29 cellular contexts compared by ENCODE assay signal in the genomic region with DNA sequence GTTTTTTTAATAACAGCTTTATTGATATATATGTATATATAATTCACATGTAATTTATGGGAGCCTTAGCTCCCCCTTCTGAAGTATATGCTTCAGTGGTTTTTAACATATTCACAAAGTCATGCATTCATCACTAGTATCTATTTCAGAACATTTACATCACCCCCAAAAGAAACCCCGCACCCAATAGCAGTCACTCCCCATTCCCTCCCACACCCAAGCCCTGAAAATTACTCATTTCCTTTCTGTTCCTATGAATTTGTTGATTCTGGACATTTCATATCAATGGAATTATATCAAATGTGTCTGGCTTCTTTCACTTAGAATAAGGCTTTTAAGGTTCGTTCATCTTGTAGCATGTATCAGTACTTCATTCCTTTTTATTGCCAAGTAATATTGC. TPM values are rescaled to one million over a fixed set of nuclear protein-coding genes. Genes with fewer than 3 reads are reported as not detected.
DNase-seq lines count a peak whose midpoint lies in the region; ATAC-seq, FAIRE-seq and TF ChIP-seq lines count a peak whose summit lies in the region.
"Had no signal": no experiment of that assay in that cellular context is flagged by ENCODE, and none has a peak within 500 bp of the region (broad histone marks: within the 10 kb centered on the region; RNA-seq: fewer than 3 reads in every experiment).

No MANE protein-coding gene starts in this region.

- H2BK5ac ChIP-seq in H9 (ENCODE audit: insufficient read length, low read length): no peak overlapping the region

- H4K5ac ChIP-seq in H9 (ENCODE audit: insufficient read length, low read depth, low read length): no peak overlapping the region

- no peak overlapping the region for H4K8ac ChIP-seq in H9 (replicated peaks; ENCODE audit: insufficient read length, low read depth, low read length)

- H3K27ac ChIP-seq in breast epithelium (no peak overlapping the region), brain microvascular endothelial cell (peak overlapping the region; percentile 16), H9 (ENCODE audit: insufficient read length, low read depth, low read length) (no peak overlapping the region)
- H3K27ac ChIP-seq in effector memory CD4-positive, alpha-beta T cell (ENCODE audit: insufficient read depth, low read length, poor library complexity, severe bottlenecking): no peak overlapping the region
- H3K27ac ChIP-seq: BLaER1, colonic mucosa, left lung, psoas muscle, stomach, upper lobe of right lung, WERI-Rb-1 had no signal

- no peak for FAIRE-seq in GM12891 (lab: Jason Lieb, UNC)
- FAIRE-seq: D721Med, small intestine had no signal

- no peak overlapping the region for H2AK5ac ChIP-seq in H9 (ENCODE audit: insufficient read length, low read length)

- no peak overlapping the region for H2AFZ ChIP-seq in H9 (ENCODE audit: low read length)

- no peak overlapping the region for H3K4me3 ChIP-seq in breast epithelium
- no peak overlapping the region for H3K4me3 ChIP-seq in brain microvascular endothelial cell (ENCODE audit: low read depth, low read length)
- no peak overlapping the region for H3K4me3 ChIP-seq in fibroblast of the aortic adventitia (ENCODE audit: low read depth, low read length)
- H3K4me3 ChIP-seq in effector memory CD4-positive, alpha-beta T cell (ENCODE audit: insufficient read depth, low read depth, low read length, poor library complexity, severe bottlenecking): no peak overlapping the region
- H3K4me3 ChIP-seq: BLaER1, colonic mucosa, HAP-1, left lung, psoas muscle, stomach, upper lobe of right lung had no signal

- no peaks in the 10 kb centered on the region for H3K79me1 ChIP-seq in H9 (ENCODE audit: insufficient read depth, low read depth, low read length, poor library complexity, severe bottlenecking)

- H3K4me1 Mint-ChIP-seq in MCF 10A (ENCODE audit: insufficient read depth, unreplicated experiment): peaks cover 18% of the 10 kb centered on the region
- H3K4me1 Mint-ChIP-seq in H9: peaks cover 14 to 20% of the 10 kb centered on the region in 2 experiments

- TF ChIP-seq POLR2A in breast epithelium (IDR thresholded peaks at IDR 0.05) (no peak), GM12891 (IDR thresholded peaks at IDR 0.05; ENCODE audit: low read depth, low read length) (no peak)

- POLR2A ChIA-PET in MCF 10A (lab: Yijun Ruan, JAX): interaction anchor here (0.7 to 1.3 kb wide), 2 partner anchors 13 to 162 kb away, joined by 3 read pairs; no protein-coding TSS in a partner anchor

- no peaks in the 10 kb centered on the region for H3K9me3 ChIP-seq in breast epithelium
- H3K9me3 ChIP-seq in H9 (ENCODE audit: control insufficient read depth, low read depth, low read length): no peaks in the 10 kb centered on the region
- H3K9me3 ChIP-seq in effector memory CD4-positive, alpha-beta T cell (ENCODE audit: control insufficient read depth, low read length): no peaks in the 10 kb centered on the region
- H3K9me3 ChIP-seq: BLaER1, colonic mucosa, HAP-1, left lung, psoas muscle, stomach, upper lobe of right lung had no signal

- no peak overlapping the region for H3K56ac ChIP-seq in H9 (ENCODE audit: insufficient read length, low read depth, low read length)

- H3K36me3 ChIP-seq in breast epithelium (no peaks in the 10 kb centered on the region), brain microvascular endothelial cell (replicated peaks) (no peaks in the 10 kb centered on the region)
- H3K36me3 ChIP-seq in effector memory CD4-positive, alpha-beta T cell (ENCODE audit: control insufficient read depth, insufficient read depth, low read length): no peaks in the 10 kb centered on the region
- H3K36me3 ChIP-seq: BLaER1, colonic mucosa, HAP-1, left lung, stomach, upper lobe of right lung, WERI-Rb-1 had no signal

- no peak for TF ChIP-seq CTCF in MCF 10A (IDR thresholded peaks at IDR 0.05; ENCODE audit: unreplicated experiment)
- TF ChIP-seq CTCF in breast epithelium (IDR thresholded peaks at IDR 0.05): no peak
- no peak for TF ChIP-seq CTCF in brain microvascular endothelial cell (IDR thresholded peaks at IDR 0.05; ENCODE audit: low read depth, low read length, missing control alignments)
- TF ChIP-seq CTCF in fibroblast of the aortic adventitia (IDR thresholded peaks at IDR 0.05; ENCODE audit: insufficient read depth, low read length): no peak
- no peak for TF ChIP-seq CTCF in H9 (conservative IDR thresholded peaks at IDR 0.05)

- no peaks in the 10 kb centered on the region for H3K9me3 Mint-ChIP-seq in MCF 10A (ENCODE audit: unreplicated experiment)
- no peaks in the 10 kb centered on the region; a peak in 1 of 5 replicates for H3K9me3 Mint-ChIP-seq in H9
- no peaks in the 10 kb centered on the region for H3K9me3 Mint-ChIP-seq in activated naive CD4-positive, alpha-beta T cell treated with anti-CD3 and anti-CD28 coated beads, Interleukin-2, amount 50 U/mL, for 72 hours

- no peak overlapping the region for H3K4me2 ChIP-seq in H9 (ENCODE audit: insufficient read depth, insufficient read length, low read length)
- H3K4me2 ChIP-seq: BLaER1 had no signal

- WGBS in H9 (ENCODE audit: extremely low coverage, insufficient read length, low lambda C conversion rate): no CpG with 5 or more reads among the region's 2 CpGs

- H3K23ac ChIP-seq in H9 (ENCODE audit: insufficient read length, low read depth, low read length): no peak overlapping the region

- H3K27me3 ChIP-seq in breast epithelium: no peaks in the 10 kb centered on the region
- H3K27me3 ChIP-seq in brain microvascular endothelial cell (replicated peaks): no peaks in the 10 kb centered on the region
- no peaks in the 10 kb centered on the region for H3K27me3 ChIP-seq in H9 (ENCODE audit: insufficient read depth, low read length)
- no peaks in the 10 kb centered on the region for H3K27me3 ChIP-seq in effector memory CD4-positive, alpha-beta T cell (replicated peaks; ENCODE audit: control insufficient read depth, insufficient read depth, low read length, poor library complexity, severe bottlenecking)
- H3K27me3 ChIP-seq: BLaER1, colonic mucosa had no signal

- no peak overlapping the region for H2BK20ac ChIP-seq in H9 (ENCODE audit: low read depth, low read length, poor library complexity, severe bottlenecking)

- H3K4me1 ChIP-seq in breast epithelium (no peaks in the 10 kb centered on the region), H9 (ENCODE audit: insufficient read depth, low read length) (no peaks in the 10 kb centered on the region; the same call in 1 of the 2 replicates)
- H3K4me1 ChIP-seq in effector memory CD4-positive, alpha-beta T cell (ENCODE audit: control insufficient read depth, insufficient read depth, low read length, poor library complexity, severe bottlenecking): no peaks in the 10 kb centered on the region
- H3K4me1 ChIP-seq: colonic mucosa, HAP-1, left lung, psoas muscle, stomach, upper lobe of right lung had no signal

- H2BK15ac ChIP-seq in H9 (ENCODE audit: low read depth, low read length): no peak overlapping the region

- H3K79me2 ChIP-seq in H9 (ENCODE audit: insufficient read depth, low read length): no peaks in the 10 kb centered on the region

- no peak overlapping the region for H3K4ac ChIP-seq in H9 (ENCODE audit: low read depth, low read length)

- intact Hi-C loops in MCF 10A (cut with micrococcal nuclease): loop anchor here (1.0 kb wide), 2 partner anchors 13 to 35 kb away; partner anchors contain the start of gene SYT7
- intact Hi-C loops in breast epithelium (cut with DNase I; ENCODE audit: low total_unique reads): no loop called here

- H3K27ac Mint-ChIP-seq in MCF 10A (ENCODE audit: low read depth, unreplicated experiment) (no peak overlapping the region), H9 (no peak overlapping the region)
- H3K27ac Mint-ChIP-seq in activated naive CD4-positive, alpha-beta T cell treated with anti-CD3 and anti-CD28 coated beads, Interleukin-2, amount 50 U/mL, for 72 hours: no peak overlapping the region

- H2BK12ac ChIP-seq in H9 (ENCODE audit: insufficient read length, low read depth, low read length): no peak overlapping the region

- H4K91ac ChIP-seq in H9 (ENCODE audit: insufficient read length, low read depth, low read length): no peak overlapping the region

- H3K27me3 Mint-ChIP-seq in MCF 10A (ENCODE audit: insufficient read depth, unreplicated experiment) (no peaks in the 10 kb centered on the region), H9 (ENCODE audit: low read depth) (peaks cover 7% of the 10 kb centered on the region)

- CTCF ChIA-PET in MCF 10A (lab: Yijun Ruan, JAX): interaction anchor here (0.6 to 1.6 kb wide), 5 partner anchors 11 to 170 kb away, joined by 3 to 6 read pairs (median 4); no protein-coding TSS in a partner anchor

- H3K9ac ChIP-seq in H9 (ENCODE audit: extremely low read depth, insufficient read length, low read length): no peak overlapping the region
- H3K9ac ChIP-seq: BLaER1 had no signal

- H4K20me1 ChIP-seq in H9 (ENCODE audit: control insufficient read depth, insufficient read depth, insufficient read length): no peaks in the 10 kb centered on the region
- H4K20me1 ChIP-seq: BLaER1 had no signal

- H3K23me2 ChIP-seq in H9 (ENCODE audit: insufficient read length, low read depth, low read length, poor library complexity, severe bottlenecking): no peaks in the 10 kb centered on the region

- no peak for ATAC-seq in activated naive CD4-positive, alpha-beta T cell treated with anti-CD3 and anti-CD28 coated beads, Interleukin-2, amount 50 U/mL, for 72 hours
- ATAC-seq: left lung, psoas muscle, upper lobe of right lung had no signal

- in situ Hi-C loops in brain microvascular endothelial cell (cut with HindIII; ENCODE audit: low pct_ligation_motif_present, low sequenced_read_pairs): no loop called here

- H3K4me3 Mint-ChIP-seq in MCF 10A (ENCODE audit: unreplicated experiment) (peak overlapping the region; percentile 5), H9 (no peak overlapping the region)

- no peak overlapping the region for H2BK120ac ChIP-seq in H9 (ENCODE audit: low read depth, low read length, poor library complexity, severe bottlenecking)

- BruUV-seq in MCF 10A (replicated peaks; lab: Mats Ljungman, UMichigan): no TSS peak

- H3K36me3 Mint-ChIP-seq in MCF 10A (ENCODE audit: insufficient read depth, unreplicated experiment) (no peaks in the 10 kb centered on the region), H9 (ENCODE audit: insufficient read depth in 1 of 3, low read depth in 3 of 3) (peaks cover 0 to 5% (median 0%) of the 10 kb centered on the region in 3 experiments; a peak in 1 of 7 replicates)
- no peaks in the 10 kb centered on the region for H3K36me3 Mint-ChIP-seq in activated naive CD4-positive, alpha-beta T cell treated with anti-CD3 and anti-CD28 coated beads, Interleukin-2, amount 50 U/mL, for 72 hours

- no peak overlapping the region for H3K14ac ChIP-seq in H9 (ENCODE audit: insufficient read depth, low read length)

- no peak overlapping the region for H3K18ac ChIP-seq in H9 (ENCODE audit: insufficient read length, low read depth, low read length)

- H3T11ph ChIP-seq in H9 (ENCODE audit: low read length): no peak overlapping the region

- no peak for DNase-seq in MCF 10A (ENCODE audit: unreplicated experiment)
- no peak for DNase-seq in breast epithelium (ENCODE audit: low spot score in 2 of 2)
- peak; percentile 65 for DNase-seq in brain microvascular endothelial cell
- DNase-seq in fibroblast of the aortic adventitia (ENCODE audit: low read depth): peak; percentile 94
- DNase-seq in H9: no peak
- no peak for DNase-seq in GM12891 (ENCODE audit: insufficient read length, low spot score)
- DNase-seq in effector memory CD4-positive, alpha-beta T cell: no peak
- no peak for DNase-seq in activated naive CD4-positive, alpha-beta T cell treated with anti-CD3 and anti-CD28 coated beads, Interleukin-2, amount 50 U/mL, for 72 hours (ENCODE audit: low spot score in 2 of 2)
- DNase-seq: 8988T; activated CD4-positive, alpha-beta T cell treated with anti-CD3 and anti-CD28 coated beads, Interleukin-2, amount 50 U/mL, for 48 hours; activated naive CD4-positive, alpha-beta T cell; activated T-cell treated with anti-CD3 and anti-CD28 coated beads for 4 hours; aorta; colonic mucosa; KG1; left lung; NCI-H1092; NCI-H524 treated with DMSO at 0.1 percent for 48 hours; psoas muscle; Right ventricle myocardium superior; small intestine; stimulated activated CD4-positive, alpha-beta T cell treated with anti-CD3 and anti-CD28 coated beads, Interleukin-4, amount 100 ng/mL, for 1 hour; stomach; T-helper 1 cell; upper lobe of right lung; WERI-Rb-1 had no signal

RNA-seq across cellular contexts. Expression of gene SYT7, which starts 35.6 kb away (rescaled TPM):
- total RNA-seq in MCF 10A (2022): 25.2 and 57.7 TPM in 2 replicates
- 10 to 100 TPM in 2 of 3 donors, 1 to 10 TPM in 1; 1.9 to 11.7 (median 10.8) TPM for total RNA-seq in breast epithelium
- total RNA-seq in fibroblast of the aortic adventitia (ENCODE audit: low replicate concordance): 7.0 and 112 TPM in 2 replicates
- 7.0 and 8.8 TPM in 2 replicates for total RNA-seq in H9 (2021)
- not detected for polyA plus RNA-seq in GM12891 (2012; ENCODE audit: low read depth, missing spikeins)
- total RNA-seq in activated naive CD4-positive, alpha-beta T cell treated with anti-CD3 and anti-CD28 coated beads, Interleukin-2, amount 50 U/mL, for 72 hours: not detected

Comparison
In these comparisons a context has a peak if more than half of its experiments do, and no peak if none do; other contexts are left out.
1. DNase-seq: peak in brain microvascular endothelial cell (single experiment) and fibroblast of the aortic adventitia (single experiment); none in MCF 10A (single experiment), breast epithelium (0 of 2), H9 (single experiment), GM12891 (single experiment), effector memory CD4-positive, alpha-beta T cell (0 of 3) and activated naive CD4-positive, alpha-beta T cell treated with anti-CD3 and anti-CD28 coated beads, Interleukin-2, amount 50 U/mL, for 72 hours (0 of 2).